ENCODE assay signal across 33 cellular contexts in the genomic region with DNA sequence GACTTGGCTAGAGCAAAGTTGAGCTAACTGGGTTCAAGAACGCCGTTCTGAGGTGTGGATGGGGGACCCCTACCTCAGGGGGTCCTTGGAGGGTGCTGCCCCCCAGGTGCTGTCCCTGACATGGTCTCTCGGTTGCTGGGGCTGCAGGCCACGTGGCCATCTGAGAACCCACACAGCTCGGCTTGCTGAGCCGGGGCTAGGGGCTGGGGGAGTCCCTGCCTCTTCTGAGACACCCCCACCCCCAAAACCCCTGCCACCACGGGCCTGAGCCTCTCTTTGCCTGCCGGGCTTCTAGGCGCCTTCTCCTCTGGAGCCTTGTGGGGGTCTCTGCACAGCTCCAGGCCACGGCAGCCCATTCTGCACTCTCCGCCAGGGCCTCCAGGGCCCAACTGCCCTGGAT. TPM values are rescaled to one million over a fixed set of nuclear protein-coding genes. Genes with fewer than 3 reads are reported as not detected.
"Had no signal": no experiment of that assay in that cellular context is flagged by ENCODE, and none has a peak within 500 bp of the region (broad histone marks: within the 10 kb centered on the region; RNA-seq: fewer than 3 reads in every experiment).

No MANE protein-coding gene starts in this region.

- H3K36me3 Mint-ChIP-seq: activated CD4-positive, alpha-beta memory T cell treated with anti-CD3 and anti-CD28 coated beads for 36 hours; activated CD8-positive, alpha-beta memory T cell treated with anti-CD3 and anti-CD28 coated beads, Interleukin-2, amount 10 ng/mL, durations not matched to agents 7 days and 5 days; activated naive CD4-positive, alpha-beta T cell treated with anti-CD3 and anti-CD28 coated beads, Interleukin-2, amount 50 U/mL, for 24 hours; activated naive CD8-positive, alpha-beta T cell treated with anti-CD3 and anti-CD28 coated beads for 36 hours had no signal

- H3K4me1 ChIP-seq: adrenal gland, colonic mucosa, esophagus squamous epithelium, gastroesophageal sphincter had no signal

- H3K4me1 Mint-ChIP-seq: activated CD4-positive, alpha-beta T cell treated with anti-CD3 and anti-CD28 coated beads for 36 hours; activated CD4-positive, alpha-beta T cell treated with anti-CD3 and anti-CD28 coated beads, Interleukin-2, amount 10 ng/mL, durations not matched to agents 24 days and 14 days; activated CD8-positive, alpha-beta memory T cell treated with anti-CD3 and anti-CD28 coated beads, Interleukin-2, amount 10 ng/mL, durations not matched to agents 7 days and 5 days; activated naive CD4-positive, alpha-beta T cell treated with anti-CD3 and anti-CD28 coated beads, Interleukin-2, amount 50 U/mL, for 24 hours; activated naive CD8-positive, alpha-beta T cell treated with anti-CD3 and anti-CD28 coated beads for 36 hours; activated naive CD8-positive, alpha-beta T cell treated with anti-CD3 and anti-CD28 coated beads, Interleukin-2, amount 50 U/mL, for 24 hours had no signal

- H3K9me3 Mint-ChIP-seq: activated CD4-positive, alpha-beta memory T cell treated with anti-CD3 and anti-CD28 coated beads for 36 hours; activated CD4-positive, alpha-beta T cell treated with anti-CD3 and anti-CD28 coated beads, Interleukin-2, amount 10 ng/mL, durations not matched to agents 24 days and 14 days; activated naive CD4-positive, alpha-beta T cell treated with anti-CD3 and anti-CD28 coated beads for 36 hours; activated naive CD4-positive, alpha-beta T cell treated with anti-CD3 and anti-CD28 coated beads, Interleukin-2, amount 50 U/mL, for 24 hours; activated naive CD8-positive, alpha-beta T cell treated with anti-CD3 and anti-CD28 coated beads for 36 hours; activated naive CD8-positive, alpha-beta T cell treated with anti-CD3 and anti-CD28 coated beads, Interleukin-2, amount 50 U/mL, for 24 hours; activated T-helper 1 cell treated with anti-CD3 and anti-CD28 coated beads, Interleukin-12 subunit alpha, Interleukin-12 subunit beta, Interleukin-2, Interleukin-4 antibody, amounts not matched to agents 30 ng/mL and 10 ng/mL and 1 ng/mL, durations not matched to agents 14 hours and 24 hours and 36 hours; activated T-helper 2 cell treated with anti-CD3 and anti-CD28 coated beads, Interferon-gamma antibody, Interleukin-2, Interleukin-4, amounts not matched to agents 10 μg/mL and 5 μg/mL and 100 μg/mL, durations not matched to agents 14 hours and 24 hours and 36 hours had no signal

- H3K27me3 ChIP-seq: adrenal gland, body of pancreas, colonic mucosa, esophagus squamous epithelium, gastroesophageal sphincter had no signal

- DNase-seq: activated CD4-positive, alpha-beta memory T cell treated with anti-CD3 and anti-CD28 coated beads for 36 hours; activated CD4-positive, alpha-beta T cell treated with anti-CD3 and anti-CD28 coated beads for 36 hours; activated CD4-positive, alpha-beta T cell treated with anti-CD3 and anti-CD28 coated beads, Interleukin-2, amount 10 ng/mL, durations not matched to agents 24 days and 14 days; activated CD4-positive, CD25-positive, alpha-beta regulatory T cell; activated CD4-positive, CD25-positive, alpha-beta regulatory T cell treated with anti-CD3 and anti-CD28 coated beads, Interleukin-2, amount 50 U/mL, for 72 hours; activated CD8-positive, alpha-beta memory T cell treated with anti-CD3 and anti-CD28 coated beads, Interleukin-2, amount 10 ng/mL, durations not matched to agents 7 days and 5 days; activated CD8-positive, alpha-beta memory T cell treated with anti-CD3 and anti-CD28 coated beads, Interleukin-2, amount 50 U/mL, for 4 hours; activated CD8-positive, alpha-beta T cell treated with anti-CD3 and anti-CD28 coated beads, Interleukin-2, amount 10 ng/mL, durations not matched to agents 7 days and 5 days; activated effector memory CD4-positive, alpha-beta T cell treated with anti-CD3 and anti-CD28 coated beads, Interleukin-2, amount 50 U/mL, for 16 hours; activated naive CD4-positive, alpha-beta T cell treated with anti-CD3 and anti-CD28 coated beads for 36 hours; activated naive CD8-positive, alpha-beta T cell treated with anti-CD3 and anti-CD28 coated beads for 36 hours; activated naive CD8-positive, alpha-beta T cell treated with anti-CD3 and anti-CD28 coated beads, Interleukin-2, amount 50 U/mL, for 24 hours; activated T-cell treated with anti-CD3 and anti-CD28 coated beads, Interleukin-2, amount 50 U/mL, for 1 hour; activated T-cell treated with anti-CD3 and anti-CD28 coated beads, Interleukin-2, amount 50 U/mL, for 48 hours; adrenal gland; amygdala; aorta; body of pancreas; central memory CD4-positive, alpha-beta T cell; cerebellar nuclear complex; colonic mucosa; effector CD8-positive, alpha-beta T cell; esophagus squamous epithelium; foreskin melanocyte; T-helper 2 cell had no signal

- H3K27me3 Mint-ChIP-seq: activated CD4-positive, alpha-beta memory T cell treated with anti-CD3 and anti-CD28 coated beads for 36 hours; activated CD4-positive, alpha-beta T cell treated with anti-CD3 and anti-CD28 coated beads for 36 hours; activated CD4-positive, alpha-beta T cell treated with anti-CD3 and anti-CD28 coated beads, Interleukin-2, amount 10 ng/mL, durations not matched to agents 24 days and 14 days; activated CD8-positive, alpha-beta memory T cell treated with anti-CD3 and anti-CD28 coated beads, Interleukin-2, amount 10 ng/mL, durations not matched to agents 7 days and 5 days; activated naive CD4-positive, alpha-beta T cell treated with anti-CD3 and anti-CD28 coated beads, Interleukin-2, amount 50 U/mL, for 24 hours; activated naive CD8-positive, alpha-beta T cell treated with anti-CD3 and anti-CD28 coated beads for 36 hours; activated naive CD8-positive, alpha-beta T cell treated with anti-CD3 and anti-CD28 coated beads, Interleukin-2, amount 50 U/mL, for 24 hours had no signal

- H3K4me3 Mint-ChIP-seq: activated CD4-positive, alpha-beta memory T cell treated with anti-CD3 and anti-CD28 coated beads for 36 hours; activated CD4-positive, alpha-beta T cell treated with anti-CD3 and anti-CD28 coated beads for 36 hours; activated CD4-positive, alpha-beta T cell treated with anti-CD3 and anti-CD28 coated beads, Interleukin-2, amount 10 ng/mL, durations not matched to agents 24 days and 14 days; activated CD8-positive, alpha-beta memory T cell treated with anti-CD3 and anti-CD28 coated beads, Interleukin-2, amount 10 ng/mL, durations not matched to agents 7 days and 5 days; activated CD8-positive, alpha-beta T cell treated with anti-CD3 and anti-CD28 coated beads, Interleukin-2, amount 10 ng/mL, durations not matched to agents 7 days and 5 days; activated naive CD4-positive, alpha-beta T cell treated with anti-CD3 and anti-CD28 coated beads for 36 hours; activated naive CD4-positive, alpha-beta T cell treated with anti-CD3 and anti-CD28 coated beads, Interleukin-2, amount 50 U/mL, for 24 hours; activated naive CD8-positive, alpha-beta T cell treated with anti-CD3 and anti-CD28 coated beads for 36 hours; activated naive CD8-positive, alpha-beta T cell treated with anti-CD3 and anti-CD28 coated beads, Interleukin-2, amount 50 U/mL, for 24 hours; activated T-helper 1 cell treated with anti-CD3 and anti-CD28 coated beads, Interleukin-12 subunit alpha, Interleukin-12 subunit beta, Interleukin-2, Interleukin-4 antibody, amounts not matched to agents 30 ng/mL and 10 ng/mL and 1 ng/mL, durations not matched to agents 14 hours and 24 hours and 36 hours had no signal

- ATAC-seq: activated CD4-positive, alpha-beta T cell treated with anti-CD3 and anti-CD28 coated beads for 36 hours; activated CD8-positive, alpha-beta memory T cell treated with anti-CD3 and anti-CD28 coated beads, Interleukin-2, amount 10 ng/mL, durations not matched to agents 7 days and 5 days; activated CD8-positive, alpha-beta T cell treated with anti-CD3 and anti-CD28 coated beads, Interleukin-2, amount 10 ng/mL, durations not matched to agents 7 days and 5 days; activated naive CD8-positive, alpha-beta T cell treated with anti-CD3 and anti-CD28 coated beads, Interleukin-2, amount 50 U/mL, for 24 hours; body of pancreas; gastroesophageal sphincter had no signal

- H3K4me3 ChIP-seq: adrenal gland, body of pancreas, colonic mucosa, esophagus squamous epithelium, gastroesophageal sphincter had no signal

- H3K27ac ChIP-seq: adrenal gland, body of pancreas, colonic mucosa, epithelial cell of prostate, esophagus squamous epithelium, gastroesophageal sphincter had no signal

- H3K27ac Mint-ChIP-seq: activated CD4-positive, alpha-beta memory T cell treated with anti-CD3 and anti-CD28 coated beads for 36 hours; activated CD4-positive, alpha-beta T cell treated with anti-CD3 and anti-CD28 coated beads for 36 hours; activated CD4-positive, alpha-beta T cell treated with anti-CD3 and anti-CD28 coated beads, Interleukin-2, amount 10 ng/mL, durations not matched to agents 24 days and 14 days; activated CD8-positive, alpha-beta memory T cell treated with anti-CD3 and anti-CD28 coated beads, Interleukin-2, amount 10 ng/mL, durations not matched to agents 7 days and 5 days; activated CD8-positive, alpha-beta T cell treated with anti-CD3 and anti-CD28 coated beads, Interleukin-2, amount 10 ng/mL, durations not matched to agents 7 days and 5 days; activated naive CD4-positive, alpha-beta T cell treated with anti-CD3 and anti-CD28 coated beads for 36 hours; activated naive CD4-positive, alpha-beta T cell treated with anti-CD3 and anti-CD28 coated beads, Interleukin-2, amount 50 U/mL, for 24 hours; activated naive CD8-positive, alpha-beta T cell treated with anti-CD3 and anti-CD28 coated beads for 36 hours; activated naive CD8-positive, alpha-beta T cell treated with anti-CD3 and anti-CD28 coated beads, Interleukin-2, amount 50 U/mL, for 24 hours; activated T-helper 1 cell treated with anti-CD3 and anti-CD28 coated beads, Interleukin-12 subunit alpha, Interleukin-12 subunit beta, Interleukin-2, Interleukin-4 antibody, amounts not matched to agents 30 ng/mL and 10 ng/mL and 1 ng/mL, durations not matched to agents 14 hours and 24 hours and 36 hours; activated T-helper 2 cell treated with anti-CD3 and anti-CD28 coated beads, Interferon-gamma antibody, Interleukin-2, Interleukin-4, amounts not matched to agents 10 μg/mL and 5 μg/mL and 100 μg/mL, durations not matched to agents 14 hours and 24 hours and 36 hours had no signal

- H3K36me3 ChIP-seq: adrenal gland, colonic mucosa, esophagus squamous epithelium, gastroesophageal sphincter had no signal

- H3K9me3 ChIP-seq: adrenal gland, body of pancreas, colonic mucosa, esophagus squamous epithelium, gastroesophageal sphincter had no signal

RNA-seq across cellular contexts. Expression of gene LAMA1, which starts 52.0 kb away (rescaled TPM):
- total RNA-seq: activated CD4-positive, alpha-beta memory T cell treated with anti-CD3 and anti-CD28 coated beads for 36 hours; activated CD4-positive, alpha-beta T cell treated with anti-CD3 and anti-CD28 coated beads for 36 hours; activated CD4-positive, alpha-beta T cell treated with anti-CD3 and anti-CD28 coated beads, Interleukin-2, amount 10 ng/mL, durations not matched to agents 24 days and 14 days; activated CD8-positive, alpha-beta memory T cell treated with anti-CD3 and anti-CD28 coated beads for 36 hours; activated CD8-positive, alpha-beta memory T cell treated with anti-CD3 and anti-CD28 coated beads, Interleukin-2, amount 10 ng/mL, durations not matched to agents 7 days and 5 days; activated CD8-positive, alpha-beta T cell treated with anti-CD3 and anti-CD28 coated beads, Interleukin-2, amount 10 ng/mL, durations not matched to agents 7 days and 5 days; activated naive CD4-positive, alpha-beta T cell treated with anti-CD3 and anti-CD28 coated beads for 36 hours; activated naive CD8-positive, alpha-beta T cell treated with anti-CD3 and anti-CD28 coated beads for 36 hours; activated T-helper 1 cell treated with anti-CD3 and anti-CD28 coated beads, Interleukin-12 subunit alpha, Interleukin-12 subunit beta, Interleukin-2, Interleukin-4 antibody, amounts not matched to agents 30 ng/mL and 10 ng/mL and 1 ng/mL, durations not matched to agents 14 hours and 24 hours and 36 hours; activated T-helper 2 cell treated with anti-CD3 and anti-CD28 coated beads, Interferon-gamma antibody, Interleukin-2, Interleukin-4, amounts not matched to agents 10 μg/mL and 5 μg/mL and 100 μg/mL, durations not matched to agents 14 hours and 24 hours and 36 hours; endothelial cell of umbilical vein; T-helper 1 cell treated with Interleukin-12 subunit alpha and Interleukin-12 subunit beta and Interleukin-4 antibody, amounts not matched to agents 30 ng/mL and 1 ng/mL, for 36 hours had no signal
